Comparison of ENCODE assay signal across 9 cellular contexts in the genomic region with DNA sequence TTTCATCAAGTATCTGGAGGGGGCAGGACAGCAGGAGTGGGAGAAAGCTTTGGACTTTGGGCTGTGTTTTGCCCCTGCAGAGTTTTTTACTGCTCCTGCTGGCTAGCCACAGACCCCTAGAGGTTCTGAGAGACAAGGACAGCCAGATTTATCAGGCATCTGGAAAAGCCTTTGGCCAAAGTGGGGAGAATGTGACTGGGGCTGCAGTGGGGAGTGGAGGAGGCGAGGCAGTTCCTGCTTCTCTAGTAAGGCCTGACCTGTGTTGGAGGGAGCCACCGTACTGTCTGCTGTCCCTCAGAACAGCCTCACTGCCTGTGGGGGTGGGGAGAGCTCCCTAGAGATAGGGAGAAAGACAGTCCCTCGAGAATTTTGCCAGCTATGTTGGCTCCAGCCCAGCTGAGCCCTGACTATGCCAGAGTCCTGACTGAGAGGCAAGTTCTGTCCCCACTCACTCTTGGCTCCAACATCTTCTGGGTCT. TPM values are rescaled to one million over a fixed set of nuclear protein-coding genes. Genes with fewer than 3 reads are reported as not detected.
DNase-seq lines count a peak whose midpoint lies in the region; FAIRE-seq and TF ChIP-seq lines count a peak whose summit lies in the region.
"Had no signal": no experiment of that assay in that cellular context is flagged by ENCODE, and none has a peak within 500 bp of the region (broad histone marks: within the 10 kb centered on the region; RNA-seq: fewer than 3 reads in every experiment).

No MANE protein-coding gene starts in this region.

- H3K27ac ChIP-seq in thyroid gland, result peak overlapping the region; percentile 48 to 80 (median 73)

- peak overlapping the region; percentile 78 for H3K9ac ChIP-seq in endocrine pancreas (ENCODE audit: control insufficient read depth, insufficient read depth, low read length)

- 65 to 80% methylated on average over 2 to 3 of the region's 3 CpGs for WGBS in thyroid gland, 2 donors

- no peaks in the 10 kb centered on the region for H3K36me3 ChIP-seq in endocrine pancreas (ENCODE audit: control insufficient read depth, insufficient read depth, low read length)
- no peaks in the 10 kb centered on the region for H3K36me3 ChIP-seq in thyroid gland

- H3K4me1 ChIP-seq in endocrine pancreas (ENCODE audit: control insufficient read depth, insufficient read depth, low read length) (peaks cover 4% of the 10 kb centered on the region), thyroid gland (peaks cover 27 to 34% of the 10 kb centered on the region in 2 donors)

- H3K27me3 ChIP-seq in endocrine pancreas (ENCODE audit: control insufficient read depth, insufficient read depth, low read length), result no peaks in the 10 kb centered on the region
- H3K27me3 ChIP-seq in thyroid gland, result no peaks in the 10 kb centered on the region

- intact Hi-C loops in thyroid gland (cut with DNase I), result no loop called here

- DNase-seq in OCI-M1 (lab: John Stamatoyannopoulos, UW) (peak; percentile 15), lung microvascular endothelial cell (ENCODE audit: low read depth in 2 of 2) (peak; percentile 8 to 40), thyroid gland (peak; percentile 24 to 28), NCI-H446 (lab: John Stamatoyannopoulos, UW) (no peak), GM12891 (ENCODE audit: insufficient read length, low spot score) (no peak), NCI-H510A treated with DMSO at 0.1 percent for 48 hours (lab: John Stamatoyannopoulos, UW) (no peak)
- no peak for DNase-seq in activated T-cell treated with anti-CD3 and anti-CD28 coated beads, Interleukin-2, amount 50 U/mL, for 48 hours
- DNase-seq: activated CD4-positive, alpha-beta T cell treated with anti-CD3 and anti-CD28 coated beads, Interleukin-2, amount 10 ng/mL, durations not matched to agents 24 days and 14 days had no signal

- TF ChIP-seq POLR2A in thyroid gland (IDR thresholded peaks at IDR 0.05) (no peak), GM12891 (IDR thresholded peaks at IDR 0.05; ENCODE audit: low read depth, low read length) (no peak)

- no peak for FAIRE-seq in GM12891 (lab: Jason Lieb, UNC)

- no peaks in the 10 kb centered on the region for H3K9me3 ChIP-seq in endocrine pancreas (ENCODE audit: control insufficient read depth, low read length)
- no peaks in the 10 kb centered on the region for H3K9me3 ChIP-seq in thyroid gland

- H3K4me3 ChIP-seq in endocrine pancreas (ENCODE audit: control insufficient read depth, insufficient read depth, low read length) (peak overlapping the region; percentile 81), thyroid gland (replicated peaks in 1 of 3) (no peak overlapping the region)

- TF ChIP-seq CTCF in thyroid gland (IDR thresholded peaks at IDR 0.05), result no peak

TF ChIP-seq in GM12891, 5 proteins besides CTCF, POLR2A, EP300 and RAD21:
- no peak for TF ChIP-seq SPI1 (IDR thresholded peaks at IDR 0.05; ENCODE audit: low read depth, low read length)
- no peak for TF ChIP-seq POLR2AphosphoS5 (IDR thresholded peaks at IDR 0.05; ENCODE audit: low read depth, low read length)
- no peak for TF ChIP-seq POU2F2 (IDR thresholded peaks at IDR 0.05; ENCODE audit: low read depth, low read length)
- TF ChIP-seq TAF1 (IDR thresholded peaks at IDR 0.05; ENCODE audit: low read depth, low read length), result no peak

RNA-seq across cellular contexts. Expression of a gene that starts 2.2 kb away (rescaled TPM):
- total RNA-seq in lung microvascular endothelial cell, result 22.7 and 45.2 TPM in 2 replicates
- total RNA-seq in thyroid gland, result 10 to 100 TPM in 1 of 4 donors, 1 to 10 TPM in 3; 5.8 to 10.4 (median 7.4) TPM
- 0.03 TPM for polyA plus RNA-seq in GM12891 (2012; ENCODE audit: low read depth, missing spikeins)

Comparison
In these comparisons a context has a peak if more than half of its experiments do, and no peak if none do; other contexts are left out.
1. DNase-seq: peak in OCI-M1 (single experiment), lung microvascular endothelial cell (2 of 2) and thyroid gland (2 of 2); none in NCI-H446 (0 of 2), GM12891 (single experiment), NCI-H510A treated with DMSO at 0.1 percent for 48 hours (single experiment) and activated T-cell treated with anti-CD3 and anti-CD28 coated beads, Interleukin-2, amount 50 U/mL, for 48 hours (0 of 2).